26 cellular contexts compared by ENCODE assay signal in genomic region chr3:165768680-165769079, GRCh38.
"Had no signal": no experiment of that assay in that cellular context is flagged by ENCODE, and none has a peak within 500 bp of the region (broad histone marks: within the 10 kb centered on the region; RNA-seq: fewer than 3 reads in every experiment).

No MANE protein-coding gene starts in this region.

- H3K36me3 ChIP-seq: gastrocnemius medialis, stomach, thyroid gland, upper lobe of left lung, vagina had no signal

- H3K4me1 ChIP-seq: body of pancreas, gastrocnemius medialis, stomach, thyroid gland, upper lobe of left lung, vagina had no signal

- H3K4me3 ChIP-seq: body of pancreas, coronary artery, dorsolateral prefrontal cortex, gastrocnemius medialis, stomach, thyroid gland, upper lobe of left lung, vagina had no signal

- DNase-seq: activated CD4-positive, alpha-beta T cell treated with anti-CD3 and anti-CD28 coated beads for 4 hours; activated CD4-positive, alpha-beta T cell treated with anti-CD3 and anti-CD28 coated beads, Interleukin-2, amount 50 U/mL, for 4 hours; activated CD8-positive, alpha-beta memory T cell treated with anti-CD3 and anti-CD28 coated beads for 24 hours; activated effector memory CD4-positive, alpha-beta T cell treated with Interleukin-2 at 50 U/mL for 16 hours; activated naive CD4-positive, alpha-beta T cell treated with Interleukin-2 at 50 U/mL for 16 hours; anterior cingulate cortex; body of pancreas; cerebellar nuclear complex; dorsolateral prefrontal cortex; effector memory CD4-positive, alpha-beta T cell; erythroblast; gastrocnemius medialis; glutamatergic neuron; left cardiac atrium; midbrain; naive thymus-derived CD8-positive, alpha-beta T cell; right cardiac atrium; stimulated activated CD4-positive, alpha-beta T cell treated with anti-CD3 and anti-CD28 coated beads, Interleukin-15, amount 100 ng/mL, for 24 hours; stimulated activated CD4-positive, alpha-beta T cell treated with anti-CD3 and anti-CD28 coated beads, Interleukin-2, amount 100 ng/mL, for 24 hours; stimulated activated naive B cell treated with anti-CD40 and anti-IgM and Interleukin-4, amounts not matched to agents 10 μg/mL and 1 μg/mL and 100 μg/mL, for 72 hours; stomach; thyroid gland; upper lobe of left lung had no signal

- H3K9me3 ChIP-seq: body of pancreas, gastrocnemius medialis, thyroid gland, upper lobe of left lung, vagina had no signal

- H3K27me3 ChIP-seq: body of pancreas, dorsolateral prefrontal cortex, gastrocnemius medialis, stomach, thyroid gland, upper lobe of left lung, vagina had no signal

- FAIRE-seq: keratinocyte had no signal

- H3K27ac ChIP-seq: body of pancreas, coronary artery, dorsolateral prefrontal cortex, gastrocnemius medialis, stomach, thyroid gland, upper lobe of left lung, vagina had no signal

- ATAC-seq: body of pancreas; gastrocnemius medialis; left cardiac atrium; naive thymus-derived CD8-positive, alpha-beta T cell; right cardiac atrium; stimulated activated naive B cell treated with anti-CD40 and anti-IgM and Interleukin-4, amounts not matched to agents 10 μg/mL and 1 μg/mL and 100 μg/mL, for 72 hours had no signal
